9 cellular contexts compared by ENCODE assay signal in the genomic region with DNA sequence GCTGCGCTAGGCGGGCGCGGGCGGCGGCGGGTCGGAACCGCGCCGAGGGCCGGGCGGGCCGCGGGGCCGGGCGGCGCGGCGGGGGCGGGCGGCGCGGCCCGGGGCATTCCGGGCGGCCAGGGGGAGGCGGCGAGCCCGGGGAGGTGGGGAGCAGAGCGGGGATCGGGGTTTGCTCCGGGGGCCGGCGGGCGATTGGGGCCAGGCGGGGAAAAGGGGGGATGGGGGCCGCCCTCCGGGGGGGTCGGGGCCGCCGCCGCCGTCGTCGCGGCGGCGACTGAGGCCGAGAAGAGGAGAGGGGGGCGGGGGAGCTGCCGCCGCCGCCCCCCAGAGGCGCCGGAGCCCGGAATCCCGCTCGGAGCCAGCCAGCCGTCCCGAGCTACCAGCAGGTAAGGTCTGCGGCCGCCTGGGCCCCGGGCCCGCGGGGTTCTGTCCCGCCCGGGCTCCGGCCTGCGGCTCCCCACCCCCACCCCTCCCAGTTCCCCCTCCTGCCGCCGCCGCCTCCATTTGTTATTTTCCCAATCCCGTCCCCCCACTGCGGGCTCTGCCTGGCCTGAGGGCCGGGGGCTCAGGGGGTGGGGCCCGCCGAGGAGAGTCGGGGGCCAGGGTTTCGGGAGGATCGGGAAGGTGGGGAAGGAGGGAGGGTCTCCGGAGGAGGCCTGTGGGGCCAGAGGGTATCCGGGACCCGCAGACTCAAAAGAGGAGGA. TPM values are rescaled to one million over a fixed set of nuclear protein-coding genes. Genes with fewer than 3 reads are reported as not detected.
DNase-seq lines count a peak whose midpoint lies in the region; FAIRE-seq and TF ChIP-seq lines count a peak whose summit lies in the region.
"Had no signal": no experiment of that assay in that cellular context is flagged by ENCODE, and none has a peak within 500 bp of the region (broad histone marks: within the 10 kb centered on the region; RNA-seq: fewer than 3 reads in every experiment).

No MANE protein-coding gene starts in this region.

- TF ChIP-seq CTCF in BE2C (IDR thresholded peaks at IDR 0.05; ENCODE audit: low read depth, low read length) (no peak), chondrocyte (IDR thresholded peaks at IDR 0.05) (no peak)

- peak overlapping the region in 1 of 2 experiments; percentile 70 for H3K23ac ChIP-seq in mesenchymal stem cell (ENCODE audit: low read length in 2 of 2)

- no peak overlapping the region for H2AFZ ChIP-seq in mesenchymal stem cell (ENCODE audit: low read depth, low read length)

- H3K36me3 ChIP-seq in BE2C: peaks cover 8% of the 10 kb centered on the region
- H3K36me3 ChIP-seq in mesenchymal stem cell (ENCODE audit: control insufficient read depth in 1 of 2, insufficient read depth in 2 of 2, low read depth in 1 of 2, low read length in 2 of 2): peaks cover 3 to 22% of the 10 kb centered on the region in 2 experiments

- no peaks in the 10 kb centered on the region for H3K9me3 Mint-ChIP-seq in chondrocyte (ENCODE audit: low read depth)

- H2BK120ac ChIP-seq in mesenchymal stem cell (ENCODE audit: low read depth, low read length): peak overlapping the region; percentile 97

- peak overlapping the region; percentile 90 for H3K27ac Mint-ChIP-seq in chondrocyte (ENCODE audit: unreplicated experiment)

- peaks cover 3% of the 10 kb centered on the region for H3K36me3 Mint-ChIP-seq in chondrocyte (ENCODE audit: low read depth)

- peaks cover 74% of the 10 kb centered on the region for H3K4me1 Mint-ChIP-seq in chondrocyte (ENCODE audit: low read depth)

- H3K9ac ChIP-seq in mesenchymal stem cell (ENCODE audit: low read length): peak overlapping the region; percentile 90

- DNase-seq in BE2C (no peak), chondrocyte (ENCODE audit: low spot score) (no peak), mesenchymal stem cell (no peak), urothelium cell line (ENCODE audit: low spot score) (peak; percentile 48), NCI-H526 treated with DMSO at 0.1 percent for 48 hours (lab: John Stamatoyannopoulos, UW) (no peak), GM19239 (ENCODE audit: insufficient read length, low spot score) (no peak), T1000 (lab: John Stamatoyannopoulos, UW) (no peak)
- no peak for DNase-seq in Jurkat, Clone E6-1 (ENCODE audit: low read depth, low spot score)

- peak overlapping the region; percentile 95 for H4K91ac ChIP-seq in mesenchymal stem cell (ENCODE audit: low read length)

- FAIRE-seq in urothelium cell line (lab: Jason Lieb, UNC) (no peak), GM19239 (lab: Jason Lieb, UNC) (no peak)
- FAIRE-seq: islet of Langerhans had no signal

- peak overlapping the region; percentile 88 for H3K4me2 ChIP-seq in mesenchymal stem cell (ENCODE audit: low read length, poor library complexity, severe bottlenecking)

- peaks cover 23% of the 10 kb centered on the region for H3K4me1 ChIP-seq in BE2C
- H3K4me1 ChIP-seq in mesenchymal stem cell (ENCODE audit: control insufficient read depth, insufficient read depth, low read depth, low read length): peaks cover 34% of the 10 kb centered on the region

- H3K4me3 ChIP-seq in BE2C (ENCODE audit: low read depth, low read length) (peak overlapping the region; percentile 84), mesenchymal stem cell (ENCODE audit: insufficient read depth in 1 of 2, low read depth in 1 of 2, low read length in 2 of 2) (peak overlapping the region; percentile 85 to 97)
- peak overlapping the region; percentile 67 for H3K4me3 ChIP-seq in Jurkat, Clone E6-1 (ENCODE audit: low read length)

- peak overlapping the region; percentile 98 to 99 for H3K18ac ChIP-seq in mesenchymal stem cell (ENCODE audit: low read depth in 1 of 2, low read length in 2 of 2)

- peak overlapping the region; percentile 68 for H2AK5ac ChIP-seq in mesenchymal stem cell (ENCODE audit: low read length, severe bottlenecking)

- H3K9me3 ChIP-seq in BE2C (no peaks in the 10 kb centered on the region), mesenchymal stem cell (ENCODE audit: control insufficient read depth, low read length) (no peaks in the 10 kb centered on the region)

- under 1% methylated on average over 11 of the region's 84 CpGs for WGBS in mesenchymal stem cell

- peak overlapping the region; percentile 71 for H3K27ac ChIP-seq in mesenchymal stem cell (ENCODE audit: low read length, poor library complexity, severe bottlenecking)

- peak overlapping the region; percentile 96 for H3K4me3 Mint-ChIP-seq in chondrocyte (ENCODE audit: unreplicated experiment)

- peak overlapping the region in 1 of 2 experiments; percentile 40 for H2BK12ac ChIP-seq in mesenchymal stem cell (ENCODE audit: low read length in 2 of 2)

- H3K27me3 ChIP-seq in BE2C (no peaks in the 10 kb centered on the region), mesenchymal stem cell (ENCODE audit: control insufficient read depth in 1 of 2, insufficient read depth in 1 of 2, low read length in 2 of 2) (no peaks in the 10 kb centered on the region)

- H3K4ac ChIP-seq in mesenchymal stem cell (ENCODE audit: low read depth in 1 of 2, low read length in 2 of 2): peak overlapping the region; percentile 92 to 94

- peak overlapping the region; percentile 63 to 82 for H3K14ac ChIP-seq in mesenchymal stem cell (ENCODE audit: low read length in 2 of 2)

- no peak overlapping the region for H2BK5ac ChIP-seq in mesenchymal stem cell (ENCODE audit: low read depth, low read length, poor library complexity, severe bottlenecking)

- peak overlapping the region; percentile 63 for H2BK15ac ChIP-seq in mesenchymal stem cell (ENCODE audit: low read depth, poor library complexity, severe bottlenecking)

- no peaks in the 10 kb centered on the region for H3K79me1 ChIP-seq in mesenchymal stem cell (replicated peaks; ENCODE audit: low read length, poor library complexity, severe bottlenecking)

- H3K27me3 Mint-ChIP-seq in chondrocyte (ENCODE audit: low read depth): no peaks in the 10 kb centered on the region

- peak overlapping the region; percentile 94 for H4K8ac ChIP-seq in mesenchymal stem cell (ENCODE audit: low read length)

RNA-seq across cellular contexts. Expression of a gene that starts 0.4 kb away (rescaled TPM):
- 276 TPM for polyA plus RNA-seq in BE2C (2012; ENCODE audit: insufficient read depth, insufficient read length, low read depth)
- polyA plus RNA-seq in Jurkat, Clone E6-1 (2012; ENCODE audit: insufficient read depth, insufficient read length): 13.1 TPM
- total RNA-seq in chondrocyte: 103 to 110 TPM (median 106 TPM) in 3 replicates
- polyA plus RNA-seq in mesenchymal stem cell (2013, experiment 1 of 2): 119 TPM
- polyA plus RNA-seq in mesenchymal stem cell (2013, experiment 2 of 2): 111 TPM

RNA-seq across cellular contexts. Expression of a gene that starts 13.8 kb away (rescaled TPM):
- polyA plus RNA-seq in BE2C (2012; ENCODE audit: insufficient read depth, insufficient read length, low read depth): 443 TPM
- 152 TPM for polyA plus RNA-seq in Jurkat, Clone E6-1 (2012; ENCODE audit: insufficient read depth, insufficient read length)
- 22.2 to 60.8 TPM (median 58.6 TPM) in 3 replicates for total RNA-seq in chondrocyte
- 22.7 TPM for polyA plus RNA-seq in mesenchymal stem cell (2013, experiment 1 of 2)
- polyA plus RNA-seq in mesenchymal stem cell (2013, experiment 2 of 2): 20.2 TPM

RNA-seq across cellular contexts. Expression of a gene that starts 15.5 kb away (rescaled TPM):
- not detected for polyA plus RNA-seq in BE2C (2012; ENCODE audit: insufficient read depth, insufficient read length, low read depth)
- not detected for polyA plus RNA-seq in Jurkat, Clone E6-1 (2012; ENCODE audit: insufficient read depth, insufficient read length)
- total RNA-seq in chondrocyte: not detected in 3 replicates
- not detected for polyA plus RNA-seq in mesenchymal stem cell (2013, experiment 1 of 2)
- not detected for polyA plus RNA-seq in mesenchymal stem cell (2013, experiment 2 of 2)

RNA-seq across cellular contexts. Expression of a gene that starts 15.7 kb away (rescaled TPM):
- polyA plus RNA-seq in BE2C (2012; ENCODE audit: insufficient read depth, insufficient read length, low read depth): 616 TPM
- polyA plus RNA-seq in Jurkat, Clone E6-1 (2012; ENCODE audit: insufficient read depth, insufficient read length): 441 TPM
- 230 to 244 TPM (median 233 TPM) in 3 replicates for total RNA-seq in chondrocyte
- 186 TPM for polyA plus RNA-seq in mesenchymal stem cell (2013, experiment 1 of 2)
- polyA plus RNA-seq in mesenchymal stem cell (2013, experiment 2 of 2): 188 TPM

RNA-seq across cellular contexts. Expression of a gene that starts 23.0 kb away (rescaled TPM):
- not detected for polyA plus RNA-seq in BE2C (2012; ENCODE audit: insufficient read depth, insufficient read length, low read depth)
- polyA plus RNA-seq in Jurkat, Clone E6-1 (2012; ENCODE audit: insufficient read depth, insufficient read length): 609 TPM
- total RNA-seq in chondrocyte: 0.51 to 0.65 TPM in 2 of 3 replicates, not detected in the other
- polyA plus RNA-seq in mesenchymal stem cell (2013, experiment 1 of 2): 0.73 TPM
- 1.2 TPM for polyA plus RNA-seq in mesenchymal stem cell (2013, experiment 2 of 2)
